In the genomic region with DNA sequence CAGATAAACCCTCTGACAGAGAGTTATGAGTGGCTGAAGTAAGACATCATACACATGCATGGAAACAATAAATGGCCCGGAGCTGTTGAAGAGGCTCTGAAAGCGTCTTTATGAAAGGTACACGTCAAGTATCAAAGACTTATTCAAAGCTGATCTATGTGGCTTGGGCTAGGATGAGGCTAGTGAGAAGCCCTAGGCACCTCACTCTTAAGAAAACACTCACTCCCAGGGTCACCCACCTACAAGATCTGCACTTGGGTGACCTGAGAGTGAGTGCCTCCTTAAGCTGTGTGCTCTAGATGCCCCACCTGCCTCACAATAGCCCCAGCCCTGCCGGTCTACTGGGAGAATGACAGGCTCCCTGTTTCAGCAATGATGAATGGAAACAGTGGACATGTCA, we compare ENCODE assay signal across 15 cellular contexts. TPM values are rescaled to one million over a fixed set of nuclear protein-coding genes. Genes with fewer than 3 reads are reported as not detected.
DNase-seq lines count a peak whose midpoint lies in the region; ATAC-seq and TF ChIP-seq lines count a peak whose summit lies in the region.
"Had no signal": no experiment of that assay in that cellular context is flagged by ENCODE, and none has a peak within 500 bp of the region (broad histone marks: within the 10 kb centered on the region; RNA-seq: fewer than 3 reads in every experiment).

No MANE protein-coding gene starts in this region.

- H3K27ac Mint-ChIP-seq in activated T-cell treated with anti-CD3 and anti-CD28 coated beads, Interleukin-2, amount 50 U/mL, for 24 hours = peak overlapping the region; percentile 95
- H3K27ac Mint-ChIP-seq in T-cell = peak overlapping the region; percentile 94 to 97
- peak overlapping the region; percentile 90 for H3K27ac Mint-ChIP-seq in central memory CD8-positive, alpha-beta T cell (ENCODE audit: low read depth)

- peak overlapping the region; percentile 96 for H3K4me3 Mint-ChIP-seq in activated T-cell treated with anti-CD3 and anti-CD28 coated beads, Interleukin-2, amount 50 U/mL, for 24 hours
- peak overlapping the region; percentile 88 to 99 (median 99) for H3K4me3 Mint-ChIP-seq in T-cell
- peak overlapping the region; percentile 96 for H3K4me3 Mint-ChIP-seq in central memory CD8-positive, alpha-beta T cell

- peaks cover 11 to 53% (median 38%) of the 10 kb centered on the region in 6 donors for H3K4me1 ChIP-seq in spleen

- peak in 2 of 4 experiments; percentile 8 to 10 for ATAC-seq in T-cell (replicated peaks in 1 of 4)
- ATAC-seq in central memory CD8-positive, alpha-beta T cell (replicated peaks; ENCODE audit: extremely low read depth, poor library complexity, severe bottlenecking) = peak; percentile 22

- H3K27me3 Mint-ChIP-seq in activated T-cell treated with anti-CD3 and anti-CD28 coated beads, Interleukin-2, amount 50 U/mL, for 24 hours = no peaks in the 10 kb centered on the region
- no peaks in the 10 kb centered on the region for H3K27me3 Mint-ChIP-seq in T-cell
- no peaks in the 10 kb centered on the region for H3K27me3 Mint-ChIP-seq in central memory CD8-positive, alpha-beta T cell

- peak overlapping the region in 4 of 8 donors; percentile 60 to 87 (median 68) for H3K4me3 ChIP-seq in spleen
- H3K4me3 ChIP-seq: lung had no signal

- TF ChIP-seq CTCF in spleen (IDR thresholded peaks at IDR 0.05 in 8 of 11, conservative IDR thresholded peaks at IDR 0.05 in 3 of 11) = no peak

- peaks cover 1 to 17% (median 14%) of the 10 kb centered on the region in 6 donors for H3K36me3 ChIP-seq in spleen

- H3K9me3 ChIP-seq in spleen = peaks cover 0 to 27% (median 21%) of the 10 kb centered on the region in 8 donors

- peaks cover 65% of the 10 kb centered on the region for H3K4me1 Mint-ChIP-seq in activated T-cell treated with anti-CD3 and anti-CD28 coated beads, Interleukin-2, amount 50 U/mL, for 24 hours (ENCODE audit: low read depth)
- H3K4me1 Mint-ChIP-seq in T-cell = peaks cover 58 to 71% (median 64%) of the 10 kb centered on the region in 3 donors
- peaks cover 66% of the 10 kb centered on the region for H3K4me1 Mint-ChIP-seq in central memory CD8-positive, alpha-beta T cell

- intact Hi-C loops in spleen (cut with DNase I; ENCODE audit: low total_unique reads) = no loop called here

- no peak for DNase-seq in activated T-cell treated with anti-CD3 and anti-CD28 coated beads, Interleukin-2, amount 50 U/mL, for 24 hours
- DNase-seq in activated T-cell treated with anti-CD3 and anti-CD28 coated beads, Interleukin-2, amount 50 U/mL, for 1 hour = no peak
- DNase-seq in T-cell = no peak
- DNase-seq in central memory CD8-positive, alpha-beta T cell (ENCODE audit: low spot score in 2 of 2) = no peak
- DNase-seq in spleen = no peak
- DNase-seq in NCI-H524 (lab: John Stamatoyannopoulos, UW) = no peak
- DNase-seq in SKM-1 (lab: John Stamatoyannopoulos, UW; ENCODE audit: unreplicated experiment) = no peak
- no peak for DNase-seq in MV-4-11 (lab: John Stamatoyannopoulos, UW)
- DNase-seq: caudate nucleus, DMS153, hypothalamus, NCI-H526 treated with DMSO at 0.1 percent for 48 hours, nucleus accumbens had no signal

- WGBS in spleen, 5 donors = 72 to 87% (median 74%) methylated on average over 4 of the region's 4 CpGs

- peaks cover 46% of the 10 kb centered on the region for H3K36me3 Mint-ChIP-seq in activated T-cell treated with anti-CD3 and anti-CD28 coated beads, Interleukin-2, amount 50 U/mL, for 24 hours (ENCODE audit: low read depth)
- H3K36me3 Mint-ChIP-seq in T-cell = peaks cover 49% of the 10 kb centered on the region
- H3K36me3 Mint-ChIP-seq in central memory CD8-positive, alpha-beta T cell (ENCODE audit: insufficient read depth) = peaks cover 28% of the 10 kb centered on the region

- CTCF ChIA-PET in T-cell (lab: Charles Lee) = interaction anchor here (0.6 to 2.3 kb wide), 12 partner anchors 12 to 563 kb away, joined by 3 to 10 read pairs (median 4); partner anchors contain the start of genes GIMAP2 (in 1 of the 2) and GIMAP6 (in 1 of the 2)

- TF ChIP-seq POLR2A in spleen (IDR thresholded peaks at IDR 0.05) = no peak

- POLR2A ChIA-PET in T-cell (lab: Charles Lee) = no interaction called here

- peak overlapping the region; percentile 61 to 92 (median 82) for H3K27ac ChIP-seq in spleen
- H3K27ac ChIP-seq: epithelial cell of prostate had no signal

- peaks cover 15% of the 10 kb centered on the region for H3K9me3 Mint-ChIP-seq in activated T-cell treated with anti-CD3 and anti-CD28 coated beads, Interleukin-2, amount 50 U/mL, for 24 hours
- H3K9me3 Mint-ChIP-seq in T-cell = peaks cover 3 to 15% (median 7%) of the 10 kb centered on the region in 3 donors
- no peaks in the 10 kb centered on the region for H3K9me3 Mint-ChIP-seq in central memory CD8-positive, alpha-beta T cell

- H3K27me3 ChIP-seq in spleen (replicated peaks in 1 of 7) = no peaks in the 10 kb centered on the region

RNA-seq across cellular contexts. Expression of gene GIMAP1, which starts 1.1 kb away (rescaled TPM):
- total RNA-seq in T-cell (10 to 100 TPM; 23.5 to 99.9 (median 76.8) TPM), spleen (10 to 100 TPM; 16.4 to 61.2 (median 48.1) TPM)
- polyA plus RNA-seq in spleen = 10 to 100 TPM in 2 of 3 donors, 1 to 10 TPM in 1; 8.7 to 31.2 (median 14.1) TPM

RNA-seq across cellular contexts. Expression of gene GIMAP5, which starts 21.9 kb away (rescaled TPM):
- total RNA-seq in T-cell = 100 to 1,000 TPM in 3 of 5 donors, 10 to 100 TPM in 2; 82.8 to 271 (median 248) TPM
- total RNA-seq in spleen = 100 to 1,000 TPM in 3 of 7 donors, 10 to 100 TPM in 4; 34.0 to 183 (median 90.6) TPM
- 100 to 1,000 TPM in 1 of 3 donors, 10 to 100 TPM in 2; 70.2 to 114 (median 75.9) TPM for polyA plus RNA-seq in spleen

RNA-seq across cellular contexts. Expression of gene GIMAP2, which starts 29.8 kb away (rescaled TPM):
- 100 to 1,000 TPM in 4 of 5 donors, 10 to 100 TPM in 1; 83.2 to 226 (median 183) TPM for total RNA-seq in T-cell
- 100 to 1,000 TPM in 1 of 7 donors, 10 to 100 TPM in 6; 48.6 to 126 (median 85.4) TPM for total RNA-seq in spleen
- 10 to 100 TPM; 33.9 to 48.5 (median 47.5) TPM for polyA plus RNA-seq in spleen
